Comparison of ENCODE assay signal across 8 cellular contexts in genomic region chr2:208265807-208266640, GRCh38. TPM values are rescaled to one million over a fixed set of nuclear protein-coding genes. Genes with fewer than 3 reads are reported as not detected.
DNase-seq lines count a peak whose midpoint lies in the region; ATAC-seq and TF ChIP-seq lines count a peak whose summit lies in the region.

TSS of gene PIKFYVE (plus strand) at chr2:208266255. CDS start at chr2:208271520, 5,265 bp downstream.

- no TSS peak for BruUV-seq in Panc1 (replicated peaks; lab: Mats Ljungman, UMichigan)

- peak; percentile 99 for DNase-seq in DMS53 (lab: John Stamatoyannopoulos, UW)
- DNase-seq in KG1 (lab: John Stamatoyannopoulos, UW): peak; percentile 87
- DNase-seq in Panc1 (ENCODE audit: low read depth, low spot score): peak; percentile 96
- DNase-seq in activated T-cell treated with anti-CD3 and anti-CD28 coated beads, Interleukin-2, amount 50 U/mL, for 4 hours: peak; percentile 79
- DNase-seq in erythroblast (lab: John Stamatoyannopoulos, UW): peak; percentile 96
- peak; percentile 91 for DNase-seq in stimulated activated CD8-positive, alpha-beta memory T cell treated with anti-CD3 and anti-CD28 coated beads, Interleukin-4, amount 100 ng/mL, for 48 hours

- CTCF ChIA-PET in Panc1 (lab: Charles Lee): interaction anchor here (1.3 kb wide), 1 partner anchor 11 kb away, joined by 5 read pairs; the partner anchor contains the start of gene IDH1

- H3K4me1 ChIP-seq in Panc1 (ENCODE audit: control insufficient read depth, insufficient read depth, low read length) (peaks cover 18% of the 10 kb centered on the region), mucosa of rectum (ENCODE audit: control insufficient read depth in 2 of 2, insufficient read depth in 2 of 2, low read length in 2 of 2) (peaks cover 7 to 9% of the 10 kb centered on the region in 2 donors)

- in situ Hi-C loops in Panc1 (cut with HindIII; ENCODE audit: low pct_unique_long_range_greater_than_20kb, low sequenced_read_pairs): no loop called here

- TF ChIP-seq POLR2A in erythroblast (IDR thresholded peaks at IDR 0.05; ENCODE audit: low read length): peak; percentile 83

- H3K9ac ChIP-seq in mucosa of rectum (ENCODE audit: low read depth in 1 of 2, low read length in 2 of 2): peak within 1 kb of the TSS; percentile 80 to 88

- H3K4me3 ChIP-seq in Panc1 (ENCODE audit: low read depth in 2 of 2, low read length in 2 of 2) (peak within 1 kb of the TSS; percentile 84 to 90), mucosa of rectum (ENCODE audit: low read length in 2 of 2) (peak within 1 kb of the TSS; percentile 89 to 99)

- POLR2A ChIA-PET in Panc1 (lab: Charles Lee): interaction anchor here (0.6 kb wide), 1 partner anchor 519 kb away, joined by 6 read pairs; no protein-coding TSS in a partner anchor

- no peak for TF ChIP-seq CTCF in Panc1 (IDR thresholded peaks at IDR 0.05)

- H3K27ac ChIP-seq in Panc1 (ENCODE audit: low read length) (peak within 1 kb of the TSS; percentile 96), mucosa of rectum (ENCODE audit: low read depth in 2 of 2, low read length in 2 of 2) (peak within 1 kb of the TSS; percentile 85 to 91)

- ATAC-seq in GM21723 (IDR thresholded peaks at IDR 0.05; ENCODE audit: unreplicated experiment) (peak; percentile 83), Panc1 (peak; percentile 98)
- peak; percentile 89 to 91 for ATAC-seq in activated T-cell treated with anti-CD3 and anti-CD28 coated beads, Interleukin-2, amount 50 U/mL, for 4 hours

- no peaks in the 10 kb centered on the region for H3K27me3 Mint-ChIP-seq in activated T-cell treated with anti-CD3 and anti-CD28 coated beads, Interleukin-2, amount 50 U/mL, for 4 hours (ENCODE audit: low read depth)

- H3K9me3 ChIP-seq in Panc1 (ENCODE audit: control insufficient read depth, insufficient read depth, low read depth, low read length) (no peaks in the 10 kb centered on the region), mucosa of rectum (ENCODE audit: control insufficient read depth in 2 of 2, low read length in 2 of 2) (no peaks in the 10 kb centered on the region)

- H3K9me3 Mint-ChIP-seq in activated T-cell treated with anti-CD3 and anti-CD28 coated beads, Interleukin-2, amount 50 U/mL, for 4 hours: no peaks in the 10 kb centered on the region

- intact Hi-C loops in Panc1 (cut with micrococcal nuclease; ENCODE audit: unreplicated experiment): no loop called here

- peaks cover 5% of the 10 kb centered on the region for H3K36me3 Mint-ChIP-seq in activated T-cell treated with anti-CD3 and anti-CD28 coated beads, Interleukin-2, amount 50 U/mL, for 4 hours (ENCODE audit: insufficient read depth)

- H3K27me3 ChIP-seq in Panc1 (ENCODE audit: control insufficient read depth, insufficient read depth, low read length) (no peaks in the 10 kb centered on the region), mucosa of rectum (ENCODE audit: control insufficient read depth in 2 of 2, insufficient read depth in 2 of 2, low read length in 2 of 2) (no peaks in the 10 kb centered on the region)

- H3K4me1 Mint-ChIP-seq in activated T-cell treated with anti-CD3 and anti-CD28 coated beads, Interleukin-2, amount 50 U/mL, for 4 hours (ENCODE audit: low read depth): peaks cover 41% of the 10 kb centered on the region

- H3K36me3 ChIP-seq in Panc1 (ENCODE audit: control insufficient read depth, insufficient read depth, low read length) (peaks cover 7% of the 10 kb centered on the region), mucosa of rectum (ENCODE audit: control insufficient read depth in 2 of 2, insufficient read depth in 2 of 2, low read length in 2 of 2) (no peaks in the 10 kb centered on the region)

- peak within 1 kb of the TSS; percentile 94 for H3K4me3 Mint-ChIP-seq in activated T-cell treated with anti-CD3 and anti-CD28 coated beads, Interleukin-2, amount 50 U/mL, for 4 hours

RNA-seq across cellular contexts. Expression of gene PIKFYVE, which starts in this region (rescaled TPM):
- 34.8 TPM for total RNA-seq in Panc1 (2021; ENCODE audit: unreplicated experiment)
- 10.8 TPM for polyA plus RNA-seq in Panc1 (2012; ENCODE audit: insufficient read length)
- total RNA-seq in activated T-cell treated with anti-CD3 and anti-CD28 coated beads, Interleukin-2, amount 50 U/mL, for 4 hours: 10 to 100 TPM; 13.1 to 14.8 (median 13.6) TPM

Comparison
In these comparisons a context has a peak if more than half of its experiments do, and no peak if none do; other contexts are left out.
1. Peak in every context shown above with its lines: DNase-seq, ATAC-seq, H3K4me3 ChIP-seq and H3K27ac ChIP-seq.